In genomic region chr5:173454381-173454763, GRCh38 we compare ENCODE assay signal across 14 cellular contexts.
DNase-seq lines count a peak whose midpoint lies in the region; ATAC-seq and TF ChIP-seq lines count a peak whose summit lies in the region.
"Had no signal": no experiment of that assay in that cellular context is flagged by ENCODE, and none has a peak within 500 bp of the region (broad histone marks: within the 10 kb centered on the region; RNA-seq: fewer than 3 reads in every experiment).

No MANE protein-coding gene starts in this region.

- no peak overlapping the region for H3K4me3 ChIP-seq in Panc1 (ENCODE audit: low read depth in 2 of 2, low read length in 2 of 2)
- H3K4me3 ChIP-seq in esophagus muscularis mucosa = no peak overlapping the region
- H3K4me3 ChIP-seq in sigmoid colon = no peak overlapping the region
- H3K4me3 ChIP-seq: body of pancreas had no signal

- ATAC-seq in Panc1 (peak; percentile 6; the same call in 1 of the 2 replicates), HG02870 (IDR thresholded peaks at IDR 0.05; ENCODE audit: unreplicated experiment) (no peak)
- no peak for ATAC-seq in natural killer cell treated with Interleukin-12 subunit alpha and Interleukin-12 subunit beta and Interleukin-15 and Interleukin-18, amount 100 ng/mL, for 72 hours
- ATAC-seq: natural killer cell had no signal

- peaks cover 2 to 9% of the 10 kb centered on the region in 2 donors for H3K27me3 Mint-ChIP-seq in natural killer cell treated with Interleukin-12 subunit alpha and Interleukin-12 subunit beta and Interleukin-15 and Interleukin-18, amount 100 ng/mL, for 72 hours

- DNase-seq in ELR (ENCODE audit: low read depth) (peak; percentile 94), Panc1 (ENCODE audit: low read depth, low spot score) (no peak), esophagus muscularis mucosa (ENCODE audit: extremely low spot score) (no peak), sigmoid colon (no peak), NCI-H2171 (lab: John Stamatoyannopoulos, UW) (no peak), NCI-H1417 treated with DMSO at 0.1 percent for 48 hours (lab: John Stamatoyannopoulos, UW) (no peak)
- no peak for DNase-seq in natural killer cell treated with Interleukin-12 subunit alpha and Interleukin-12 subunit beta and Interleukin-15 and Interleukin-18, amount 100 ng/mL, for 72 hours (ENCODE audit: low spot score)
- DNase-seq: activated CD4-positive, alpha-beta memory T cell treated with anti-CD3 and anti-CD28 coated beads, Interleukin-2, amount 10 ng/mL, durations not matched to agents 7 days and 5 days; DMS 273 treated with DMSO at 0.1 percent for 48 hours; hypothalamus; natural killer cell; NCI-H1694 had no signal

- TF ChIP-seq EP300 in esophagus muscularis mucosa (IDR thresholded peaks at IDR 0.05) (no peak), sigmoid colon (IDR thresholded peaks at IDR 0.05) (no peak)

- in situ Hi-C loops in Panc1 (cut with HindIII; ENCODE audit: low pct_unique_long_range_greater_than_20kb, low sequenced_read_pairs) = no loop called here

- peaks cover 0 to 2% of the 10 kb centered on the region in 2 donors for H3K4me1 Mint-ChIP-seq in natural killer cell treated with Interleukin-12 subunit alpha and Interleukin-12 subunit beta and Interleukin-15 and Interleukin-18, amount 100 ng/mL, for 72 hours (ENCODE audit: low read depth in 2 of 2)
- H3K4me1 Mint-ChIP-seq: natural killer cell had no signal

- 88% methylated on average over 4 of the region's 4 CpGs for WGBS in esophagus muscularis mucosa
- 62 to 78% methylated on average over 4 of the region's 4 CpGs for WGBS in sigmoid colon, 2 donors

- H3K27ac Mint-ChIP-seq in natural killer cell treated with Interleukin-12 subunit alpha and Interleukin-12 subunit beta and Interleukin-15 and Interleukin-18, amount 100 ng/mL, for 72 hours = no peak overlapping the region
- H3K27ac Mint-ChIP-seq: activated CD4-positive, alpha-beta memory T cell treated with anti-CD3 and anti-CD28 coated beads, Interleukin-2, amount 10 ng/mL, durations not matched to agents 7 days and 5 days; natural killer cell had no signal

- POLR2A ChIA-PET in Panc1 (lab: Charles Lee) = no interaction called here

- TF ChIP-seq POLR2A in esophagus muscularis mucosa (IDR thresholded peaks at IDR 0.05; ENCODE audit: low read depth) = no peak
- no peak for TF ChIP-seq POLR2A in sigmoid colon (IDR thresholded peaks at IDR 0.05)

- CTCF ChIA-PET in Panc1 (lab: Charles Lee) = no interaction called here

- H3K36me3 ChIP-seq in Panc1 (ENCODE audit: control insufficient read depth, insufficient read depth, low read length) (no peaks in the 10 kb centered on the region), esophagus muscularis mucosa (no peaks in the 10 kb centered on the region), sigmoid colon (no peaks in the 10 kb centered on the region)

- H3K27ac ChIP-seq in Panc1 (ENCODE audit: low read length) (peak overlapping the region; percentile 17; the same call in 1 of the 2 replicates), esophagus muscularis mucosa (replicated peaks in 1 of 4) (peak overlapping the region; percentile 46 to 67 (median 62)), sigmoid colon (peak overlapping the region; percentile 55 to 80 (median 64))

- no peaks in the 10 kb centered on the region for H3K36me3 Mint-ChIP-seq in natural killer cell treated with Interleukin-12 subunit alpha and Interleukin-12 subunit beta and Interleukin-15 and Interleukin-18, amount 100 ng/mL, for 72 hours
- H3K36me3 Mint-ChIP-seq: natural killer cell had no signal

- BruUV-seq in Panc1 (replicated peaks; lab: Mats Ljungman, UMichigan) = no TSS peak

- intact Hi-C loops in Panc1 (cut with micrococcal nuclease; ENCODE audit: unreplicated experiment) (no loop called here), esophagus muscularis mucosa (cut with DNase I) (no loop called here), sigmoid colon (cut with DNase I) (no loop called here)

- no peak overlapping the region for H3K4me3 Mint-ChIP-seq in natural killer cell treated with Interleukin-12 subunit alpha and Interleukin-12 subunit beta and Interleukin-15 and Interleukin-18, amount 100 ng/mL, for 72 hours
- H3K4me3 Mint-ChIP-seq: activated CD4-positive, alpha-beta memory T cell treated with anti-CD3 and anti-CD28 coated beads, Interleukin-2, amount 10 ng/mL, durations not matched to agents 7 days and 5 days; natural killer cell had no signal

- H3K9me3 ChIP-seq in Panc1 (ENCODE audit: control insufficient read depth, insufficient read depth, low read depth, low read length) = no peaks in the 10 kb centered on the region; the same call in 1 of the 2 replicates
- no peaks in the 10 kb centered on the region for H3K9me3 ChIP-seq in esophagus muscularis mucosa
- no peaks in the 10 kb centered on the region for H3K9me3 ChIP-seq in sigmoid colon
- H3K9me3 ChIP-seq: body of pancreas had no signal

- H3K27me3 ChIP-seq in Panc1 (ENCODE audit: control insufficient read depth, insufficient read depth, low read length) (no peaks in the 10 kb centered on the region), esophagus muscularis mucosa (no peaks in the 10 kb centered on the region), sigmoid colon (no peaks in the 10 kb centered on the region)
- H3K27me3 ChIP-seq: body of pancreas had no signal

- no peaks in the 10 kb centered on the region for H3K4me1 ChIP-seq in Panc1 (ENCODE audit: control insufficient read depth, insufficient read depth, low read length)
- H3K4me1 ChIP-seq in esophagus muscularis mucosa = peaks cover 3 to 34% (median 19%) of the 10 kb centered on the region in 4 donors
- H3K4me1 ChIP-seq in sigmoid colon = peaks cover 0 to 7% (median 0%) of the 10 kb centered on the region in 4 donors

- H3K9me3 Mint-ChIP-seq in natural killer cell treated with Interleukin-12 subunit alpha and Interleukin-12 subunit beta and Interleukin-15 and Interleukin-18, amount 100 ng/mL, for 72 hours = no peaks in the 10 kb centered on the region
- H3K9me3 Mint-ChIP-seq: activated CD4-positive, alpha-beta memory T cell treated with anti-CD3 and anti-CD28 coated beads, Interleukin-2, amount 10 ng/mL, durations not matched to agents 7 days and 5 days; natural killer cell had no signal

- TF ChIP-seq CTCF in Panc1 (IDR thresholded peaks at IDR 0.05) = no peak
- no peak for TF ChIP-seq CTCF in esophagus muscularis mucosa (IDR thresholded peaks at IDR 0.05)
- TF ChIP-seq CTCF in sigmoid colon (IDR thresholded peaks at IDR 0.05) = no peak
